In genomic region chr7:77696643-77697534, GRCh38 we compare ENCODE assay signal across 1 cellular context.
TF ChIP-seq lines count a peak whose summit lies in the region.

No MANE protein-coding gene starts in this region.

TF ChIP-seq in K562, 482 proteins besides CTCF, POLR2A, EP300 and RAD21 (continued from another document and continues in another):
- TF ChIP-seq CHD7 (IDR thresholded peaks at IDR 0.05; ENCODE audit: low read depth, low read length) (no peak), CHD4 (IDR thresholded peaks at IDR 0.05; ENCODE audit: insufficient read depth, insufficient replicate concordance, low read depth, low read length, poor library complexity, severe bottlenecking) (no peak), KDM1A (IDR thresholded peaks at IDR 0.05) (0 out of 4 replicates have a peak, but pooled peaks of 1 of the 2 experiments have one; percentile 15), ZNF253 (CRISPR knock-in tag; conservative IDR thresholded peaks at IDR 0.05) (no peak), TCF7 (IDR thresholded peaks at IDR 0.05; ENCODE audit: borderline replicate concordance) (no peak), HNRNPL (IDR thresholded peaks at IDR 0.05; ENCODE audit: low read depth, low read length) (no peak), ZNF609 (CRISPR knock-in tag; IDR thresholded peaks at IDR 0.05; ENCODE audit: borderline replicate concordance) (peak; percentile 45; the same call in 1 of the 2 replicates), SOX6 (IDR thresholded peaks at IDR 0.05) (no peak), SRSF3 (IDR thresholded peaks at IDR 0.05; ENCODE audit: insufficient read depth, low read length) (no peak), HNRNPH1 (optimal IDR thresholded peaks at IDR 0.05; ENCODE audit: low read depth, low read length) (no peak), ZBTB33 (CRISPR knock-in tag; IDR thresholded peaks at IDR 0.05) (no peak), RERE (CRISPR knock-in tag; IDR thresholded peaks at IDR 0.05; ENCODE audit: borderline replicate concordance) (peak; percentile 96; the same call in 1 of the 2 replicates), TRIM24 (IDR thresholded peaks at IDR 0.05) (0 out of 4 replicates have a peak, but pooled peaks of 1 of the 2 experiments have one; percentile 10), RFX1 (IDR thresholded peaks at IDR 0.05) (no peak), HBP1 (CRISPR knock-in tag; IDR thresholded peaks at IDR 0.05) (no peak), ZNF184 (CRISPR knock-in tag; IDR thresholded peaks at IDR 0.05) (no peak), ZNF436 (CRISPR knock-in tag; IDR thresholded peaks at IDR 0.05) (no peak), ARID2 (IDR thresholded peaks at IDR 0.05) (no peak), SLC30A9 (CRISPR knock-in tag; IDR thresholded peaks at IDR 0.05) (no peak), GTF3C2 (IDR thresholded peaks at IDR 0.05; ENCODE audit: borderline replicate concordance, extremely low read depth, insufficient read length) (no peak), MCM5 (IDR thresholded peaks at IDR 0.05; ENCODE audit: low read depth) (no peak), NONO (IDR thresholded peaks at IDR 0.05; ENCODE audit: low read depth in 2 of 2, low read length in 1 of 2) (0 out of 4 replicates have a peak, but pooled peaks of 1 of the 2 experiments have one; percentile 14), KLF6 (CRISPR knock-in tag; IDR thresholded peaks at IDR 0.05; ENCODE audit: borderline replicate concordance) (no peak)
